Comparison of ENCODE assay signal across 1 cellular context in genomic region chr7:73668103-73668937, GRCh38.
TF ChIP-seq lines count a peak whose summit lies in the region.

No MANE protein-coding gene starts in this region.

TF ChIP-seq in IMR-90, 13 proteins besides CTCF, POLR2A, EP300 and RAD21 (continued from another document):
- TF ChIP-seq MAZ (IDR thresholded peaks at IDR 0.05; ENCODE audit: borderline replicate concordance, low read depth, low read length) (no peak), NFE2L2 (IDR thresholded peaks at IDR 0.05; ENCODE audit: low read depth, low read length) (no peak), ELK1 (IDR thresholded peaks at IDR 0.05; ENCODE audit: borderline replicate concordance, low read depth, low read length) (no peak), MAFK (IDR thresholded peaks at IDR 0.05; ENCODE audit: low read depth, low read length) (no peak), SMC3 (IDR thresholded peaks at IDR 0.05; ENCODE audit: low read depth, low read length) (no peak), BHLHE40 (IDR thresholded peaks at IDR 0.05; ENCODE audit: low read depth, low read length) (no peak), USF2 (IDR thresholded peaks at IDR 0.05; ENCODE audit: low read depth, low read length) (no peak), FOS (IDR thresholded peaks at IDR 0.05; ENCODE audit: low read depth, low read length) (no peak), CHD1 (IDR thresholded peaks at IDR 0.05; ENCODE audit: low read depth, low read length) (no peak), MXI1 (IDR thresholded peaks at IDR 0.05; ENCODE audit: borderline replicate concordance, low read depth, low read length) (no peak), CEBPB (IDR thresholded peaks at IDR 0.05; ENCODE audit: low read depth, low read length) (no peak)
